ENCODE assay signal across 8 cellular contexts in the genomic region with DNA sequence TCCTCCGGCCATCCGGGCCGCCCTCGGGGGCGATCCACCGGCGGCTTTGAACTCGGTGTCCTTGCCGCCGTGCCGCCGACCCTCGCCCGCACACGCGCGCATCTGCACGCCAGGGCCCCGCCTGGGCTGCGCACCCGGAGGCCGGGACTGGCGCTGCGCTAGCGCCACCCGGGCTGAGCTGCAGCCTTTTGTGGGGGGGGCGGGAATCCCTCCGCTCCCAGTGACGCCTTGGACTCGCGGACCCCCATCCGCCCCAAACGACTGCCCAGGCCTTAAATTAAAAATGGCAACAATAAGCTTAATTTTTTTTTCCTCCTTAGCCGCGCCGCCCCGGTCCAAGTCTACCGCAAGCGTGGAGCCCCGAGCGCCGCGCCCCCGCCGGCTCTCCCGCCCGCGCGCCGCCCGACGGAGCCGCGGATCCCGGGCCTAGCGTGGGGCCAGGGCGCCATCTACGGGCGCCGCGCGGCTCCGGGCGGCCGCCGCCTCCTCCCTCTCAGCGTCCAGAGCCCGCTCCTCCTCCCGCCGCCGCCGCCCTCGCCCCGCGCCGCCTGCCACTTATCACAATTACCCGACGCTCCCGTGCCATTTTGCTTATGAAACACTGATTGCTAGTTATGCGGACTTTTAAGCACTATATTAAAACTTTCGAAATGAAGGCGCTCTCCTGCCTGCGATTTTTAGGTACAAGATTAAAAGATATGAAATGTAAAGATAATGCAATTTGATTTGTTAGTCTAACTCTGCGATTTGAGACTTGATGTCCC. TPM values are rescaled to one million over a fixed set of nuclear protein-coding genes. Genes with fewer than 3 reads are reported as not detected.
DNase-seq lines count a peak whose midpoint lies in the region; ATAC-seq and TF ChIP-seq lines count a peak whose summit lies in the region.

No MANE protein-coding gene starts in this region.

- no peaks in the 10 kb centered on the region for H3K36me3 Mint-ChIP-seq in activated CD4-positive, alpha-beta T cell treated with anti-CD3 and anti-CD28 coated beads for 36 hours (ENCODE audit: low read depth)

- peak; percentile 78 for DNase-seq in activated CD4-positive, alpha-beta T cell treated with anti-CD3 and anti-CD28 coated beads for 36 hours
- DNase-seq in activated CD4-positive, alpha-beta T cell treated with anti-CD3 and anti-CD28 coated beads, Interleukin-2, amount 50 U/mL, for 4 hours, result no peak
- peak; percentile 60 to 72 for DNase-seq in activated T-cell treated with anti-CD3 and anti-CD28 coated beads, Interleukin-2, amount 50 U/mL, for 48 hours
- DNase-seq in left cardiac atrium (peak; percentile 69), sciatic nerve (ENCODE audit: low spot score) (peak; percentile 79), GOT3 (lab: John Stamatoyannopoulos, UW) (no peak), occipital lobe (lab: John Stamatoyannopoulos, UW) (no peak)

- POLR2A ChIA-PET in activated CD4-positive, alpha-beta T cell treated with anti-CD3 and anti-CD28 coated beads for 36 hours (lab: Charles Lee), result no interaction called here

- peak; percentile 79 for ATAC-seq in activated CD4-positive, alpha-beta T cell treated with anti-CD3 and anti-CD28 coated beads for 36 hours
- ATAC-seq in left cardiac atrium (peak; percentile 91 to 92), sciatic nerve (peak; percentile 69)

- peaks cover 9% of the 10 kb centered on the region for H3K4me1 Mint-ChIP-seq in activated CD4-positive, alpha-beta T cell treated with anti-CD3 and anti-CD28 coated beads for 36 hours

- CTCF ChIA-PET in activated CD4-positive, alpha-beta T cell treated with anti-CD3 and anti-CD28 coated beads for 36 hours (lab: Charles Lee), result interaction anchor here (0.6 to 2.1 kb wide), 8 partner anchors 14 to 940 kb away, joined by 3 to 6 read pairs (median 4); no protein-coding TSS in a partner anchor

- H3K27me3 Mint-ChIP-seq in activated CD4-positive, alpha-beta T cell treated with anti-CD3 and anti-CD28 coated beads for 36 hours, result peaks cover 62% of the 10 kb centered on the region

- H3K27ac Mint-ChIP-seq in activated CD4-positive, alpha-beta T cell treated with anti-CD3 and anti-CD28 coated beads for 36 hours, result no peak overlapping the region

- peak; percentile 88 for TF ChIP-seq CTCF in LNCAP (IDR thresholded peaks at IDR 0.05)

- H3K4me3 Mint-ChIP-seq in activated CD4-positive, alpha-beta T cell treated with anti-CD3 and anti-CD28 coated beads for 36 hours, result peak overlapping the region; percentile 38

- no peaks in the 10 kb centered on the region for H3K9me3 Mint-ChIP-seq in activated CD4-positive, alpha-beta T cell treated with anti-CD3 and anti-CD28 coated beads for 36 hours (ENCODE audit: low read depth)

- intact Hi-C loops in activated CD4-positive, alpha-beta T cell treated with anti-CD3 and anti-CD28 coated beads for 36 hours (cut with DNase I, micrococcal nuclease), result loop anchor here (1.0 to 5.0 kb wide), 13 partner anchors 9 to 1759 kb away; no protein-coding TSS in a partner anchor
- intact Hi-C loops in left cardiac atrium (cut with DNase I), result loop anchor here (2.0 to 10.0 kb wide), 3 partner anchors 939 to 1707 kb away; no protein-coding TSS in a partner anchor
- intact Hi-C loops in sciatic nerve (cut with DNase I), result no loop called here

RNA-seq across cellular contexts. Expression of a gene that starts 7.5 kb away (rescaled TPM):
- total RNA-seq in activated CD4-positive, alpha-beta T cell treated with anti-CD3 and anti-CD28 coated beads for 36 hours, result not detected
- total RNA-seq in left cardiac atrium, result 10 to 100 TPM in 1 of 2 donors, 1 to 10 TPM in 1; 6.0 to 10.1 TPM
- total RNA-seq in sciatic nerve, result 38.9 TPM
- total RNA-seq in occipital lobe, result 0.31 TPM

Comparison
In these comparisons a context has a peak if more than half of its experiments do, and no peak if none do; other contexts are left out.
1. DNase-seq: peak in activated CD4-positive, alpha-beta T cell treated with anti-CD3 and anti-CD28 coated beads for 36 hours (single experiment), activated T-cell treated with anti-CD3 and anti-CD28 coated beads, Interleukin-2, amount 50 U/mL, for 48 hours (2 of 2), left cardiac atrium (single experiment) and sciatic nerve (single experiment); none in activated CD4-positive, alpha-beta T cell treated with anti-CD3 and anti-CD28 coated beads, Interleukin-2, amount 50 U/mL, for 4 hours (0 of 2), GOT3 (single experiment) and occipital lobe (single experiment).
2. Peak in every context shown above with its lines, with median percentiles within 50 percentile points of each other: ATAC-seq.